ENCODE assay signal across 16 cellular contexts in the genomic region with DNA sequence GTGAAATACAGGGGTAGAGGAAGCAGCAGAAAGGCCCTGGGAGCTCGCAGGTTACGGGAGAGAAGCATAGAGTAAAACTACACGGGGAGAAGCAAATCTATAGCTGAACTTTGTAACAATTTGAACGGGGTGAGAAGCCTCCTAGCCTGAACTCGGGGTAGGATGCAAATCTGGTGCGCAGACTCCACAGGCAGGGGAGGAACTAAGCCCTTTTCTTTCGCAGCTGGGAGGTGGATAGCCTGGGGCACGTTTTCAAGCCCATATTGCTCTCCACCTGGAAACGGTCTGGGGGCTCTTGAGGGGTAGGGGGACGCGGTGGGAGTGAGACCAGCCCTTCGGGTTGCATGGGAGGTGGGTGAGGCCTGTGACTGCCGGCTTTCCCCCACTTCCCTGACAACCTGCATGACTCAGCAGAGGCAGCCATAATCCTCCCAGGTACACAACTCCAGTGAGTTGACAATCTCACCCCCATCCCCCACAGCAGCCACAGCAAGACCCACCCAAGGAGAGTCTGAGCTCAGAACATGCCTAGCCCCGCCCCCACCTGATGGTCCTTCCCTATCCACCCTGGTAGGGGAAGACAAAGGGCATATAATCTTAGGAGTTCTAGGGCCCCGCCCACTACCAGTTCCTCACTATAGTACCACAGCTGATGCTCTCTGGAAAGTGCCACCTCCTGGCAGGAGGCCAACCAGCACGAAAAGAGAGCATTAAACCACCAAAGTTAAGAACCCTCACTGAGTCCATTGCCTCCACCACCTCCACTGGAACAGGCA. TPM values are rescaled to one million over a fixed set of nuclear protein-coding genes. Genes with fewer than 3 reads are reported as not detected.
DNase-seq lines count a peak whose midpoint lies in the region; ATAC-seq and TF ChIP-seq lines count a peak whose summit lies in the region.
"Had no signal": no experiment of that assay in that cellular context is flagged by ENCODE, and none has a peak within 500 bp of the region (broad histone marks: within the 10 kb centered on the region; RNA-seq: fewer than 3 reads in every experiment).

No MANE protein-coding gene starts in this region.

- intact Hi-C loops in A673 (cut with micrococcal nuclease; ENCODE audit: unreplicated experiment) (no loop called here), PC-9 (cut with micrococcal nuclease; ENCODE audit: unreplicated experiment) (loop anchor here (2.0 to 5.0 kb wide), 3 partner anchors 31 to 111 kb away; partner anchors contain the start of gene SOWAHB)

- peak; percentile 29 for DNase-seq in A673 (ENCODE audit: low spot score)
- DNase-seq in DMS53 treated with DMSO at 0.1 percent for 48 hours (lab: John Stamatoyannopoulos, UW; ENCODE audit: unreplicated experiment), result peak; percentile 48
- peak; percentile 79 to 82 for DNase-seq in PC-9
- no peak for DNase-seq in stimulated activated CD4-positive, alpha-beta T cell treated with anti-CD3 and anti-CD28 coated beads, Interleukin-1b, Interleukin-23, amount 100 ng/mL, for 48 hours
- DNase-seq: activated CD4-positive, alpha-beta T cell treated with anti-CD3 and anti-CD28 coated beads, Interleukin-2, amount 10 ng/mL, durations not matched to agents 24 days and 14 days; activated naive CD4-positive, alpha-beta T cell treated with Interleukin-2 at 50 U/mL for 16 hours; C1 segment of cervical spinal cord; heart right ventricle; NK-92 treated with Interleukin-12 subunit alpha and Interleukin-12 subunit beta, amount 100 ng/mL, for 24 hours; psoas muscle had no signal

- H3K9ac ChIP-seq in iPS-18a (ENCODE audit: low read length), result peak overlapping the region; percentile 28

- no peak for ATAC-seq in GM18502 (IDR thresholded peaks at IDR 0.05; ENCODE audit: poor library complexity, unreplicated experiment)
- ATAC-seq in GM21786 (IDR thresholded peaks at IDR 0.05; ENCODE audit: unreplicated experiment), result no peak
- ATAC-seq in GM18517 (IDR thresholded peaks at IDR 0.05; ENCODE audit: unreplicated experiment), result no peak
- ATAC-seq: heart right ventricle, psoas muscle had no signal

- CTCF ChIA-PET in A673 (lab: Charles Lee) (no interaction called here), PC-9 (lab: Charles Lee) (interaction anchor here (0.6 kb wide), 1 partner anchor 191 kb away, joined by 3 read pairs; no protein-coding TSS in a partner anchor)

- peak overlapping the region; percentile 76; the same call in 1 of the 2 replicates for H2AFZ ChIP-seq in PC-9

- H3K27ac ChIP-seq in A673 (ENCODE audit: low read depth, low read length, poor library complexity, severe bottlenecking) (no peak overlapping the region), PC-9 (peak overlapping the region; percentile 75), iPS-18a (ENCODE audit: low read length) (no peak overlapping the region)
- H3K27ac ChIP-seq: cardiac muscle cell, epithelial cell of prostate, heart right ventricle, psoas muscle had no signal

- H3K4me2 ChIP-seq in PC-9, result peak overlapping the region; percentile 64

- no peak for TF ChIP-seq CTCF in A673 (conservative IDR thresholded peaks at IDR 0.05; ENCODE audit: low read depth, low read length)
- no peak for TF ChIP-seq CTCF in PC-9 (conservative IDR thresholded peaks at IDR 0.05)

- H3K9me3 ChIP-seq in A673 (ENCODE audit: low read depth, low read length, poor library complexity, severe bottlenecking), result no peaks in the 10 kb centered on the region
- no peaks in the 10 kb centered on the region for H3K9me3 ChIP-seq in PC-9 (ENCODE audit: insufficient read depth, low read depth)
- H3K9me3 ChIP-seq in iPS-18a (ENCODE audit: control insufficient read depth, low read depth, low read length), result no peaks in the 10 kb centered on the region
- H3K9me3 ChIP-seq: heart right ventricle, psoas muscle had no signal

- BruUV-seq in A673 (replicated peaks; lab: Mats Ljungman, UMichigan), result no TSS peak
- BruUV-seq in PC-9 (replicated peaks; lab: Mats Ljungman, UMichigan), result no TSS peak

- no peaks in the 10 kb centered on the region for H4K20me1 ChIP-seq in PC-9 (ENCODE audit: insufficient read depth)

- H3K9me2 ChIP-seq in PC-9 (ENCODE audit: insufficient read depth), result no peaks in the 10 kb centered on the region

- H3F3A ChIP-seq in PC-9 (ENCODE audit: insufficient read depth, low read depth), result no peaks in the 10 kb centered on the region

- no peaks in the 10 kb centered on the region for H3K27me3 ChIP-seq in A673 (replicated peaks; ENCODE audit: insufficient read depth, low read depth, low read length, poor library complexity)
- no peaks in the 10 kb centered on the region for H3K27me3 ChIP-seq in PC-9 (ENCODE audit: insufficient read depth, low read depth)
- H3K27me3 ChIP-seq in iPS-18a (ENCODE audit: control insufficient read depth, insufficient read depth, low read length), result no peaks in the 10 kb centered on the region
- H3K27me3 ChIP-seq: cardiac muscle cell had no signal

- H3K4me1 ChIP-seq in A673 (ENCODE audit: insufficient read depth, low read length, poor library complexity, severe bottlenecking) (no peaks in the 10 kb centered on the region), PC-9 (replicated peaks; ENCODE audit: insufficient read depth) (peaks cover 5% of the 10 kb centered on the region; the same call in 1 of the 2 replicates), iPS-18a (ENCODE audit: control insufficient read depth, low read depth, low read length) (peaks cover 7% of the 10 kb centered on the region)
- H3K4me1 ChIP-seq: heart right ventricle, psoas muscle had no signal

- H3K36me3 ChIP-seq in A673 (ENCODE audit: insufficient read depth, low read length, poor library complexity, severe bottlenecking) (no peaks in the 10 kb centered on the region), PC-9 (ENCODE audit: low read depth) (no peaks in the 10 kb centered on the region), iPS-18a (ENCODE audit: control insufficient read depth, low read depth, low read length) (no peaks in the 10 kb centered on the region)
- H3K36me3 ChIP-seq: cardiac muscle cell, heart right ventricle had no signal

- POLR2A ChIA-PET in A673 (lab: Charles Lee; ENCODE audit: low non-redundant PET) (no interaction called here), PC-9 (lab: Charles Lee; ENCODE audit: unreplicated experiment) (interaction anchor here (0.5 to 0.7 kb wide), 3 partner anchors 96 to 234 kb away, joined by 3 to 8 read pairs (median 4); no protein-coding TSS in a partner anchor)

- H3K4me3 ChIP-seq in A673 (ENCODE audit: low read depth, low read length, poor library complexity, severe bottlenecking) (no peak overlapping the region), PC-9 (peak overlapping the region; percentile 38; the same call in 1 of the 2 replicates), iPS-18a (ENCODE audit: low read length) (no peak overlapping the region)
- H3K4me3 ChIP-seq: cardiac muscle cell, heart right ventricle, psoas muscle had no signal

- no peaks in the 10 kb centered on the region for H3K79me2 ChIP-seq in PC-9 (ENCODE audit: low read depth)

RNA-seq across cellular contexts. Expression of gene SOWAHB, which starts 29.9 kb away (rescaled TPM):
- 0.13 and 0.15 TPM in 2 replicates for total RNA-seq in A673 (2021)
- total RNA-seq in PC-9 (2021), result 6.2 and 7.7 TPM in 2 replicates
- total RNA-seq: activated CD4-positive, alpha-beta T cell treated with anti-CD3 and anti-CD28 coated beads, Interleukin-2, amount 10 ng/mL, durations not matched to agents 24 days and 14 days had no signal
